In genomic region chr4:7970031-7970946, GRCh38 we compare ENCODE assay signal across 8 cellular contexts. TPM values are rescaled to one million over a fixed set of nuclear protein-coding genes. Genes with fewer than 3 reads are reported as not detected.
DNase-seq lines count a peak whose midpoint lies in the region; ATAC-seq and TF ChIP-seq lines count a peak whose summit lies in the region.

No MANE protein-coding gene starts in this region.

- TF ChIP-seq POLR2A in heart left ventricle (IDR thresholded peaks at IDR 0.05) (no peak), spleen (IDR thresholded peaks at IDR 0.05) (no peak), lower leg skin (IDR thresholded peaks at IDR 0.05) (no peak)

- peak overlapping the region in 1 of 12 donors; percentile 46 for H3K4me3 ChIP-seq in heart left ventricle
- H3K4me3 ChIP-seq in spleen, result peak overlapping the region in 4 of 8 donors; percentile 7 to 55 (median 14)
- no peak overlapping the region for H3K4me3 ChIP-seq in lower leg skin (ENCODE audit: low read depth, poor library complexity, severe bottlenecking)

- no peaks in the 10 kb centered on the region for H3K27me3 ChIP-seq in heart left ventricle
- no peaks in the 10 kb centered on the region for H3K27me3 ChIP-seq in spleen (replicated peaks in 1 of 7)

- peak; percentile 33 to 55 for ATAC-seq in activated CD4-positive, CD25-positive, alpha-beta regulatory T cell treated with anti-CD3 and anti-CD28 coated beads, Interleukin-2, amount 50 U/mL, for 24 hours
- ATAC-seq in HG03457 (IDR thresholded peaks at IDR 0.05; ENCODE audit: unreplicated experiment), result peak; percentile 61
- peak in 2 of 4 donors; percentile 8 to 36 for ATAC-seq in heart left ventricle

- TF ChIP-seq CTCF in heart left ventricle (IDR thresholded peaks at IDR 0.05), result no peak
- TF ChIP-seq CTCF in spleen (IDR thresholded peaks at IDR 0.05 in 8 of 11, conservative IDR thresholded peaks at IDR 0.05 in 3 of 11), result peak in 1 of 11 experiments; percentile 10
- TF ChIP-seq CTCF in lower leg skin (IDR thresholded peaks at IDR 0.05), result no peak

- WGBS in heart left ventricle, 4 donors, result 70 to 72% (median 71%) methylated on average over 17 to 18 of the region's 18 CpGs
- 35 to 45% (median 39%) methylated on average over 16 to 18 of the region's 18 CpGs for WGBS in spleen, 5 donors
- WGBS in lower leg skin, 2 donors, result 51 to 57% methylated on average over 17 of the region's 18 CpGs

- H3K36me3 ChIP-seq in heart left ventricle (no peaks in the 10 kb centered on the region), spleen (peaks cover 0 to 17% (median 0%) of the 10 kb centered on the region in 6 donors)

- H3K27ac ChIP-seq in heart left ventricle (peak overlapping the region in 11 of 12 donors; percentile 23 to 88 (median 54)), spleen (peak overlapping the region; percentile 68 to 90 (median 82))

- no peak for DNase-seq in activated CD4-positive, CD25-positive, alpha-beta regulatory T cell treated with anti-CD3 and anti-CD28 coated beads, Interleukin-2, amount 50 U/mL, for 72 hours
- peak; percentile 72 for DNase-seq in activated T-cell treated with anti-CD3 and anti-CD28 coated beads, Interleukin-2, amount 50 U/mL, for 48 hours
- DNase-seq in heart left ventricle, result no peak
- DNase-seq in spleen, result peak; percentile 82
- DNase-seq in HuH-7 (ENCODE audit: low spot score), result no peak
- no peak for DNase-seq in lower leg skin (ENCODE audit: low spot score in 2 of 2)

- intact Hi-C loops in heart left ventricle (cut with DNase I), result loop anchor here in 1 of 10 donors (5.0 kb wide), 1 partner anchor 33 kb away; the partner anchor contains the start of gene AFAP1
- intact Hi-C loops in spleen (cut with DNase I; ENCODE audit: low total_unique reads), result no loop called here
- intact Hi-C loops in lower leg skin (cut with DNase I; ENCODE audit: low total_unique reads), result no loop called here

- H3K9me3 ChIP-seq in heart left ventricle (no peaks in the 10 kb centered on the region), spleen (no peaks in the 10 kb centered on the region)

- H3K4me1 ChIP-seq in heart left ventricle, result peaks cover 5 to 55% (median 33%) of the 10 kb centered on the region in 12 donors
- H3K4me1 ChIP-seq in spleen, result peaks cover 41 to 83% (median 60%) of the 10 kb centered on the region in 6 donors

RNA-seq across cellular contexts. Expression of gene AFAP1, which starts 30.6 kb away (rescaled TPM):
- total RNA-seq in heart left ventricle (10 to 100 TPM in 3 of 9 donors, 1 to 10 TPM in 6; 4.5 to 18.0 (median 7.0) TPM), spleen (10 to 100 TPM in 6 of 7 donors, 1 to 10 TPM in 1; 9.0 to 29.2 (median 14.5) TPM), lower leg skin (10 to 100 TPM in 3 of 4 donors, 1 to 10 TPM in 1; 8.2 to 22.3 (median 15.2) TPM)
- polyA plus RNA-seq in heart left ventricle (1 to 10 TPM; 2.0 to 4.5 TPM), spleen (1 to 10 TPM; 1.6 to 2.4 (median 1.7) TPM)

Comparison
In these comparisons a context has a peak if more than half of its experiments do, and no peak if none do; other contexts are left out.
1. DNase-seq: peak in activated T-cell treated with anti-CD3 and anti-CD28 coated beads, Interleukin-2, amount 50 U/mL, for 48 hours (2 of 2) and spleen (single experiment); none in activated CD4-positive, CD25-positive, alpha-beta regulatory T cell treated with anti-CD3 and anti-CD28 coated beads, Interleukin-2, amount 50 U/mL, for 72 hours (single experiment), heart left ventricle (0 of 5), HuH-7 (single experiment) and lower leg skin (0 of 2).